ENCODE assay signal across 34 cellular contexts in genomic region chr19:17908244-17908643, GRCh38. TPM values are rescaled to one million over a fixed set of nuclear protein-coding genes. Genes with fewer than 3 reads are reported as not detected.
"Had no signal": no experiment of that assay in that cellular context is flagged by ENCODE, and none has a peak within 500 bp of the region (broad histone marks: within the 10 kb centered on the region; RNA-seq: fewer than 3 reads in every experiment).

No MANE protein-coding gene starts in this region.

- H3K4me2 ChIP-seq: neural progenitor cell, smooth muscle cell had no signal

- H3K27me3 Mint-ChIP-seq: progenitor cell of endocrine pancreas had no signal

- H3K27me3 ChIP-seq: neural progenitor cell, ovary, suprapubic skin, testis, upper lobe of left lung, vagina had no signal

- DNase-seq: naive thymus-derived CD4-positive, alpha-beta T cell; natural killer cell; occipital lobe; ovary; posterior cingulate gyrus; psoas muscle; right cardiac atrium; spleen; stimulated activated CD4-positive, alpha-beta T cell treated with anti-CD3 and anti-CD28 coated beads, Interleukin-12 subunit alpha, Interleukin-12 subunit beta, amount 100 ng/mL, for 4 hours; stimulated activated CD4-positive, alpha-beta T cell treated with anti-CD3 and anti-CD28 coated beads, Interleukin-1b, Interleukin-23, amount 100 ng/mL, for 48 hours; stimulated activated CD4-positive, alpha-beta T cell treated with anti-CD3 and anti-CD28 coated beads, Interleukin-4, amount 100 ng/mL, for 1 hour; stimulated activated CD4-positive, alpha-beta T cell treated with anti-CD3 and anti-CD28 coated beads, Interleukin-4, amount 100 ng/mL, for 4 hours; stimulated activated CD8-positive, alpha-beta memory T cell treated with anti-CD3 and anti-CD28 coated beads, Interleukin-4, amount 100 ng/mL, for 48 hours; stimulated activated naive CD4-positive, alpha-beta T cell treated with Interleukin-2 at 50 U/mL for 16 hours; stomach; testis; tibial artery; transverse colon; upper lobe of left lung had no signal

- H3K9me3 ChIP-seq: suprapubic skin, testis had no signal

- H3K79me2 ChIP-seq: parathyroid adenoma had no signal

- H3K4me1 Mint-ChIP-seq: naive thymus-derived CD4-positive, alpha-beta T cell; natural killer cell; nephron; stimulated activated memory B cell treated with anti-CD40 and anti-IgM and Interleukin-4, amounts not matched to agents 10 μg/mL and 1 μg/mL and 100 μg/mL, for 72 hours had no signal

- H3K4me1 ChIP-seq: parathyroid adenoma, psoas muscle, spleen, stomach, suprapubic skin, testis, tibial artery, transverse colon, upper lobe of left lung, vagina had no signal

- H3K36me3 ChIP-seq: neural progenitor cell, ovary, spleen, stomach, suprapubic skin, tibial artery, transverse colon, upper lobe of left lung, vagina had no signal

- H3K27ac ChIP-seq: ovary, parathyroid adenoma, psoas muscle, spleen, stomach, suprapubic skin, testis, tibial artery, transverse colon, upper lobe of left lung, vagina had no signal

- H3K9ac ChIP-seq: neural progenitor cell, parathyroid adenoma had no signal

- H3K4me3 Mint-ChIP-seq: naive thymus-derived CD4-positive, alpha-beta T cell; natural killer cell; nephron; neural progenitor cell; stimulated activated memory B cell treated with anti-CD40 and anti-IgM and Interleukin-4, amounts not matched to agents 10 μg/mL and 1 μg/mL and 100 μg/mL, for 72 hours; stimulated activated naive CD8-positive, alpha-beta T cell treated with anti-CD3 and anti-CD28 coated beads, Interleukin-15, Interleukin-2, amounts not matched to agents 100 ng/mL and 50 ng/mL, for 24 hours had no signal

- ATAC-seq: naive thymus-derived CD4-positive, alpha-beta T cell; natural killer cell; psoas muscle; right cardiac atrium; sciatic nerve; stimulated activated memory B cell treated with anti-CD40 and anti-IgM and Interleukin-4, amounts not matched to agents 10 μg/mL and 1 μg/mL and 100 μg/mL, for 72 hours had no signal

- H3K27ac Mint-ChIP-seq: naive thymus-derived CD4-positive, alpha-beta T cell; natural killer cell; nephron; neural progenitor cell; progenitor cell of endocrine pancreas; stimulated activated memory B cell treated with anti-CD40 and anti-IgM and Interleukin-4, amounts not matched to agents 10 μg/mL and 1 μg/mL and 100 μg/mL, for 72 hours; stimulated activated naive CD8-positive, alpha-beta T cell treated with anti-CD3 and anti-CD28 coated beads, Interleukin-15, Interleukin-2, amounts not matched to agents 100 ng/mL and 50 ng/mL, for 24 hours had no signal

- H3K4me3 ChIP-seq: neural progenitor cell, ovary, psoas muscle, skin epidermis, smooth muscle cell, spleen, stomach, suprapubic skin, testis, tibial artery, transverse colon, upper lobe of left lung, vagina had no signal

- H3K36me3 Mint-ChIP-seq: natural killer cell; neural progenitor cell; stimulated activated memory B cell treated with anti-CD40 and anti-IgM and Interleukin-4, amounts not matched to agents 10 μg/mL and 1 μg/mL and 100 μg/mL, for 72 hours had no signal

- H2AFZ ChIP-seq: parathyroid adenoma had no signal

RNA-seq across cellular contexts. Expression of gene SLC5A5, which starts 36.5 kb away (rescaled TPM):
- total RNA-seq: progenitor cell of endocrine pancreas, psoas muscle, renal cortical epithelial cell, right cardiac atrium, sciatic nerve, smooth muscle cell, subcutaneous adipose tissue, suprapubic skin, transverse colon, vagina had no signal
- polyA plus RNA-seq: neural cell, ovary, psoas muscle, right cardiac atrium, smooth muscle cell had no signal

RNA-seq across cellular contexts. Expression of gene KCNN1, which starts 58.7 kb away (rescaled TPM):
- total RNA-seq: natural killer cell, osteoblast, psoas muscle, spleen, stomach, subcutaneous adipose tissue had no signal
- polyA plus RNA-seq: naive thymus-derived CD4-positive, alpha-beta T cell had no signal
